9 cellular contexts compared by ENCODE assay signal in the genomic region with DNA sequence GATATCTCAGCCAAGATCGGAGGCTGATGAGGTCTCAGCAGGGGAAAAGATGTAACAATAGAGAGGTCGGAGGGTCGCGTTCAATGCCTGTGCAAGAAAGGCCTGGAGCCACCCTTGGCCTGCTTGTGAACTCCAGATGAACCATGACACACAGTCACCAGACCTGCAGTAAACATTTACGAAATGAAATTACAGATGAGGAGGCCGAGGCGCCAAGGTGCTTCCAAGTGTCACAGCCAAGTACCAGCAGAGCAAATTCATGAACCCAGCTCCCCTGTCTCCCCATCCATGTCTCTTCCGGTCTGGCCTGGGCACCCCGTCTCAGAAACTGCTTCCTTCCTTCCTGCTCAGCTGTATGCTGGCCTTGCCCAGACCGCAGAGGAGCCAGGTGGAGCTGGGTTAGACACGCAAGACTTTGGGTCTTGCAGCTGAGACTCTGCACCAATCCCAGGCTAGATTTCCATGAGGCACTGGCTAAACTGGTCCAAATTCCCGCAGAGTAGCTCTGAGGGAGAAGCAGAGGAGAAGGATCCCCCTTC. TPM values are rescaled to one million over a fixed set of nuclear protein-coding genes. Genes with fewer than 3 reads are reported as not detected.
DNase-seq lines count a peak whose midpoint lies in the region; ATAC-seq and TF ChIP-seq lines count a peak whose summit lies in the region.
"Had no signal": no experiment of that assay in that cellular context is flagged by ENCODE, and none has a peak within 500 bp of the region (broad histone marks: within the 10 kb centered on the region; RNA-seq: fewer than 3 reads in every experiment).

No MANE protein-coding gene starts in this region.

- H3K36me3 ChIP-seq in heart right ventricle (peaks cover 0 to 39% (median 16%) of the 10 kb centered on the region in 9 donors), transverse colon (peaks cover 0 to 16% (median 4%) of the 10 kb centered on the region in 4 donors), suprapubic skin (peaks cover 35% of the 10 kb centered on the region)

- no peaks in the 10 kb centered on the region for H3K9me3 ChIP-seq in heart right ventricle
- no peaks in the 10 kb centered on the region for H3K9me3 ChIP-seq in transverse colon
- no peaks in the 10 kb centered on the region for H3K9me3 ChIP-seq in suprapubic skin

- H3K4me1 ChIP-seq in heart right ventricle (peaks cover 2 to 34% (median 21%) of the 10 kb centered on the region in 9 donors), transverse colon (peaks cover 5 to 21% (median 6%) of the 10 kb centered on the region in 4 donors), suprapubic skin (peaks cover 3% of the 10 kb centered on the region)

- no peak overlapping the region for H3K4me3 ChIP-seq in heart right ventricle
- no peak overlapping the region for H3K4me3 ChIP-seq in transverse colon
- no peak overlapping the region for H3K4me3 ChIP-seq in suprapubic skin
- H3K4me3 ChIP-seq: K562 had no signal

- H3K27me3 ChIP-seq in heart right ventricle (no peaks in the 10 kb centered on the region), transverse colon (no peaks in the 10 kb centered on the region), suprapubic skin (no peaks in the 10 kb centered on the region)

- TF ChIP-seq CTCF in heart right ventricle (IDR thresholded peaks at IDR 0.05) = no peak
- TF ChIP-seq CTCF in transverse colon (IDR thresholded peaks at IDR 0.05) = no peak
- TF ChIP-seq CTCF in suprapubic skin (IDR thresholded peaks at IDR 0.05) = no peak

- in situ Hi-C loops in transverse colon (cut with MboI; ENCODE audit: low pct_ligation_motif_present in 1 of 4, low pct_unique_long_range_greater_than_20kb in 1 of 4, low sequenced_read_pairs in 3 of 4) = loop anchor here in 1 of 4 donors (25.0 kb wide), 1 partner anchor 203 kb away; no protein-coding TSS in a partner anchor

- no peak for TF ChIP-seq EP300 in transverse colon (IDR thresholded peaks at IDR 0.05; ENCODE audit: low read depth)
- TF ChIP-seq EP300 in suprapubic skin (IDR thresholded peaks at IDR 0.05) = no peak

- ATAC-seq in heart right ventricle (peak in 5 of 8 donors; percentile 24 to 41 (median 35)), Right ventricle myocardium inferior (no peak), esophagus mucosa (peak; percentile 24), Right ventricle myocardium superior (ENCODE audit: poor library complexity) (no peak)
- ATAC-seq: K562 had no signal

- WGBS in heart right ventricle, 2 donors = 56 to 75% methylated on average over 12 of the region's 12 CpGs
- WGBS in transverse colon (ENCODE audit: low coverage in 1 of 2), 2 donors = 57 to 75% methylated on average over 2 to 12 of the region's 12 CpGs
- WGBS in suprapubic skin = 72% methylated on average over 11 of the region's 12 CpGs

- H3K27ac ChIP-seq in heart right ventricle (peak overlapping the region in 3 of 10 donors; percentile 21 to 31 (median 28)), transverse colon (peak overlapping the region in 3 of 4 donors; percentile 1 to 56 (median 4)), suprapubic skin (no peak overlapping the region)

- intact Hi-C loops in heart right ventricle (cut with DNase I) = loop anchor here in 1 of 10 donors (10.0 kb wide), 1 partner anchor 656 kb away; a partner anchor contains a TSS
- intact Hi-C loops in Right ventricle myocardium inferior (cut with DNase I) = no loop called here
- intact Hi-C loops in transverse colon (cut with DNase I; ENCODE audit: low total_unique reads) = no loop called here
- intact Hi-C loops in Right ventricle myocardium superior (cut with DNase I) = no loop called here

- TF ChIP-seq POLR2A in transverse colon (IDR thresholded peaks at IDR 0.05) = no peak
- TF ChIP-seq POLR2A in suprapubic skin (IDR thresholded peaks at IDR 0.05) = no peak

- DNase-seq in heart right ventricle = no peak
- DNase-seq in Right ventricle myocardium inferior (ENCODE audit: missing footprints) = no peak
- DNase-seq in SK-N-DZ (ENCODE audit: low spot score) = peak; percentile 86
- DNase-seq in transverse colon = peak; percentile 52
- DNase-seq in suprapubic skin (ENCODE audit: low spot score in 2 of 2) = no peak
- no peak for DNase-seq in hypothalamus (lab: John Stamatoyannopoulos, UW)
- DNase-seq in Right ventricle myocardium superior = no peak

RNA-seq across cellular contexts. Expression of a gene that starts 48.1 kb away (rescaled TPM):
- total RNA-seq in heart right ventricle (100 to 1,000 TPM in 6 of 10 donors, 10 to 100 TPM in 4; 88.3 to 137 (median 103) TPM), Right ventricle myocardium inferior (108 TPM), esophagus mucosa (77.8 TPM), transverse colon (100 to 1,000 TPM; 182 to 263 (median 213) TPM), suprapubic skin (10 to 100 TPM; 62.1 to 95.8 (median 74.8) TPM), Right ventricle myocardium superior (101 TPM)
- 100 to 1,000 TPM in 1 of 2 donors, 10 to 100 TPM in 1; 87.5 to 246 TPM for polyA plus RNA-seq in heart right ventricle
- 27.3 and 38.4 TPM in 2 replicates for polyA plus RNA-seq in SK-N-DZ (2014; cell fraction: cytosol; rRNA removed)
- 13.9 and 34.3 TPM in 2 replicates for polyA plus RNA-seq in SK-N-DZ (2014; cell fraction: nucleus; rRNA removed)

Comparison
In these comparisons a context has a peak if more than half of its experiments do, and no peak if none do; other contexts are left out.
1. ATAC-seq: peak in heart right ventricle (5 of 8) and esophagus mucosa (single experiment); none in Right ventricle myocardium inferior (single experiment) and Right ventricle myocardium superior (single experiment).
2. DNase-seq: peak in SK-N-DZ (single experiment) and transverse colon (single experiment); none in heart right ventricle (0 of 2), Right ventricle myocardium inferior (single experiment), suprapubic skin (0 of 2), hypothalamus (0 of 51) and Right ventricle myocardium superior (single experiment).